30 cellular contexts compared by ENCODE assay signal in genomic region chr1:197286634-197287033, GRCh38.
"Had no signal": no experiment of that assay in that cellular context is flagged by ENCODE, and none has a peak within 500 bp of the region (broad histone marks: within the 10 kb centered on the region; RNA-seq: fewer than 3 reads in every experiment).

No MANE protein-coding gene starts in this region.

- H3K4me1 ChIP-seq: esophagus muscularis mucosa, foreskin keratinocyte, gastroesophageal sphincter, heart right ventricle had no signal

- H3K27me3 ChIP-seq: brain microvascular endothelial cell, esophagus muscularis mucosa, foreskin keratinocyte, gastroesophageal sphincter, heart right ventricle, hepatocyte had no signal

- H3K4me3 ChIP-seq: esophagus muscularis mucosa, gastroesophageal sphincter, heart right ventricle, hepatocyte had no signal

- H3K4me2 ChIP-seq: hepatocyte had no signal

- H3K79me2 ChIP-seq: hepatocyte had no signal

- DNase-seq: activated CD4-positive, alpha-beta memory T cell treated with anti-CD3 and anti-CD28 coated beads for 36 hours; activated CD4-positive, alpha-beta T cell treated with anti-CD3 and anti-CD28 coated beads for 36 hours; activated CD4-positive, alpha-beta T cell treated with anti-CD3 and anti-CD28 coated beads, Interleukin-2, amount 10 ng/mL, durations not matched to agents 24 days and 14 days; activated CD4-positive, CD25-positive, alpha-beta regulatory T cell; activated CD4-positive, CD25-positive, alpha-beta regulatory T cell treated with anti-CD3 and anti-CD28 coated beads, Interleukin-2, amount 50 U/mL, for 72 hours; activated CD8-positive, alpha-beta memory T cell treated with anti-CD3 and anti-CD28 coated beads, Interleukin-2, amount 10 ng/mL, durations not matched to agents 7 days and 5 days; activated CD8-positive, alpha-beta memory T cell treated with anti-CD3 and anti-CD28 coated beads, Interleukin-2, amount 50 U/mL, for 4 hours; activated CD8-positive, alpha-beta T cell treated with anti-CD3 and anti-CD28 coated beads, Interleukin-2, amount 10 ng/mL, durations not matched to agents 7 days and 5 days; activated gamma-delta T cell; activated naive CD4-positive, alpha-beta T cell; activated naive CD4-positive, alpha-beta T cell treated with anti-CD3 and anti-CD28 coated beads, Interleukin-2, amount 50 U/mL, for 16 hours; activated T-cell treated with anti-CD3 and anti-CD28 coated beads, Interleukin-2, amount 50 U/mL, for 1 hour; activated T-cell treated with anti-CD3 and anti-CD28 coated beads, Interleukin-2, amount 50 U/mL, for 48 hours; amniotic stem cell; anterior cingulate cortex; brain microvascular endothelial cell; cortex of kidney; dermis blood vessel endothelial cell; effector CD4-positive, alpha-beta T cell; effector memory CD8-positive, alpha-beta T cell; erythroblast; foreskin keratinocyte; heart right ventricle; T-helper 17 cell; T1000 had no signal

- H3K9me3 ChIP-seq: esophagus muscularis mucosa, gastroesophageal sphincter, heart right ventricle had no signal

- FAIRE-seq: astrocyte, bronchial epithelial cell had no signal

- H3K36me3 ChIP-seq: brain microvascular endothelial cell, esophagus muscularis mucosa, gastroesophageal sphincter, heart right ventricle had no signal

- H3K27ac ChIP-seq: brain microvascular endothelial cell, esophagus muscularis mucosa, foreskin keratinocyte, gastroesophageal sphincter, heart right ventricle, hepatocyte had no signal

- H2AFZ ChIP-seq: hepatocyte had no signal
